Comparison of ENCODE assay signal across 18 cellular contexts in genomic region chr12:122042910-122043309, GRCh38.
"Had no signal": no experiment of that assay in that cellular context is flagged by ENCODE, and none has a peak within 500 bp of the region (broad histone marks: within the 10 kb centered on the region; RNA-seq: fewer than 3 reads in every experiment).

No MANE protein-coding gene starts in this region.

- H3K4me1 ChIP-seq: heart right ventricle, suprapubic skin, tibial artery, uterus had no signal

- H3K4me3 Mint-ChIP-seq: central memory CD8-positive, alpha-beta T cell; naive thymus-derived CD4-positive, alpha-beta T cell had no signal

- H3K9me3 ChIP-seq: heart right ventricle, suprapubic skin, tibial artery, upper lobe of left lung, uterus had no signal

- H3K27ac ChIP-seq: dorsolateral prefrontal cortex, heart right ventricle, suprapubic skin, tibial artery, upper lobe of left lung, uterus had no signal

- H3K27me3 ChIP-seq: dorsolateral prefrontal cortex, heart right ventricle, suprapubic skin, tibial artery, upper lobe of left lung, uterus had no signal

- H3K4me1 Mint-ChIP-seq: central memory CD8-positive, alpha-beta T cell; naive thymus-derived CD4-positive, alpha-beta T cell had no signal

- H3K27ac Mint-ChIP-seq: naive thymus-derived CD4-positive, alpha-beta T cell had no signal

- H3K36me3 ChIP-seq: uterus had no signal

- ATAC-seq: heart right ventricle; left colon; naive thymus-derived CD4-positive, alpha-beta T cell; right cardiac atrium; stimulated activated naive CD8-positive, alpha-beta T cell treated with anti-CD3 and anti-CD28 coated beads, Interleukin-15, Interleukin-2, amounts not matched to agents 100 U/mL and 50 U/mL, for 24 hours had no signal

- DNase-seq: cortex of kidney; dorsolateral prefrontal cortex; effector CD8-positive, alpha-beta T cell; heart right ventricle; hypothalamus; islet precursor cell; left colon; mesendoderm; naive thymus-derived CD4-positive, alpha-beta T cell; small intestine; stimulated activated CD4-positive, alpha-beta T cell treated with anti-CD3 and anti-CD28 coated beads, Interleukin-2, amount 100 ng/mL, for 48 hours; stimulated activated naive CD8-positive, alpha-beta T cell treated with anti-CD3 and anti-CD28 coated beads, Interleukin-15, Interleukin-2, amounts not matched to agents 100 U/mL and 50 U/mL, for 24 hours; tibial artery; upper lobe of left lung; uterus had no signal

- H3K4me3 ChIP-seq: dorsolateral prefrontal cortex, heart right ventricle, suprapubic skin, tibial artery, upper lobe of left lung, uterus had no signal

- H3K9me3 Mint-ChIP-seq: central memory CD8-positive, alpha-beta T cell; naive thymus-derived CD4-positive, alpha-beta T cell had no signal

- H3K27me3 Mint-ChIP-seq: central memory CD8-positive, alpha-beta T cell; naive thymus-derived CD4-positive, alpha-beta T cell had no signal
